In the genomic region with DNA sequence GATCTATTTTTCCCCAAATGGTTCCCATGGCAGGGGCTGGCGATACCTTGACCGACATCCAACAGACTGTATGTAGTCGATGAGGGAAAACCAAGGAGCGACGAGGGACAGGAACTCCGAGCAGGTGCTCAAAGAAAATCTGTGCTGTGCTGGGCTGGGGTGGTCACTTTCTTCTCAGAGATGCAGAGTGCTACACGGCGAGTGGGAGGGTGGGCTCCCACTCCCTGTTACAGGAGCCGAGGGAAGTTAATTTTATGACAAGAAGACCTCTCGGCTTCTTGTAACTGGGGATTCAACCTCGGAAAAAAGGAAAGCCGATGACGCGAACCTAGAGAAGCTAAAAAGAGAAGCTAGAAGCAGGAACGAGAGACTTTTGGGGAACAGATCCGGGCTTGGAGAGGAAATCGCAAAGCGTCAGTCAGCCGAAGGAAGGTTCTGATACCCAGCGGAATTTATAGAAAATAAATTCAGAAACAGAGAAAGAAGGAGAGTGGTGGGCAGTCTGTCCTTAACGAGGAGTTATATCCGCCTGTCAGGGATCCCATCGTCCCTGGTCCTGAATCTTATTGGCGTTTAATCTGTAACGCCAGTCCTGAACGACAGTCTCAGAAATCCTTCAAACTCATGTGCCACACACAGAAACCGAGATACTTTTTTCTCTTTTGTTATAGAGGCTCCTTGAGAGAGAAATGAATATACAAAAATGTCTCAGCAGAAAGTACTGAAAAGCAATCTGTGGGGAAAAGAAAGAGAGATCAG, we compare ENCODE assay signal across 11 cellular contexts.
DNase-seq lines count a peak whose midpoint lies in the region; ATAC-seq and TF ChIP-seq lines count a peak whose summit lies in the region.
"Had no signal": no experiment of that assay in that cellular context is flagged by ENCODE, and none has a peak within 500 bp of the region (broad histone marks: within the 10 kb centered on the region; RNA-seq: fewer than 3 reads in every experiment).

No MANE protein-coding gene starts in this region.

- no peak for ATAC-seq in HG03520 (IDR thresholded peaks at IDR 0.05; ENCODE audit: unreplicated experiment)
- no peak for ATAC-seq in GM18907 (IDR thresholded peaks at IDR 0.05; ENCODE audit: unreplicated experiment)

- peaks cover 72% of the 10 kb centered on the region for H3K27me3 Mint-ChIP-seq in nephron progenitor cell (ENCODE audit: low read depth, poor library complexity)

- H3K27me3 ChIP-seq in HUES6 (ENCODE audit: control insufficient read depth, insufficient read depth, low read length) = peaks cover 30% of the 10 kb centered on the region
- H3K27me3 ChIP-seq: SJSA1 had no signal

- peaks cover 8% of the 10 kb centered on the region for H3K4me1 Mint-ChIP-seq in nephron progenitor cell

- no peak overlapping the region for H3K27ac ChIP-seq in HUES6 (ENCODE audit: low read depth, low read length)
- H3K27ac ChIP-seq: SJSA1, suprapubic skin had no signal

- H3K4me3 ChIP-seq in HUES6 (ENCODE audit: low read depth, low read length) (peak overlapping the region; percentile 85), epithelial cell of esophagus (ENCODE audit: low read length) (peak overlapping the region; percentile 45)
- H3K4me3 ChIP-seq: SJSA1, suprapubic skin had no signal

- intact Hi-C loops in cardiac septum (cut with DNase I) = no loop called here

- peaks cover 7% of the 10 kb centered on the region; the same call in 1 of the 2 replicates for H3K4me1 ChIP-seq in HUES6 (ENCODE audit: control insufficient read depth, insufficient read depth, low read length)
- H3K4me1 ChIP-seq: SJSA1 had no signal

- H3K4me3 Mint-ChIP-seq in nephron progenitor cell = peak overlapping the region; percentile 92

- H3K9me3 Mint-ChIP-seq in nephron progenitor cell = peaks cover 15% of the 10 kb centered on the region

- H3K36me3 Mint-ChIP-seq in nephron progenitor cell (ENCODE audit: low read depth) = peaks cover 6% of the 10 kb centered on the region

- no peaks in the 10 kb centered on the region for H3K9me3 ChIP-seq in HUES6 (ENCODE audit: control insufficient read depth, insufficient read depth, low read depth, low read length)
- H3K9me3 ChIP-seq: SJSA1, suprapubic skin had no signal

- H3K27ac Mint-ChIP-seq in nephron progenitor cell = no peak overlapping the region

- H3K9ac ChIP-seq in HUES6 (ENCODE audit: low read length) = peak overlapping the region; percentile 26

- H3K36me3 ChIP-seq in HUES6 (ENCODE audit: control insufficient read depth, insufficient read depth, low read length) = no peaks in the 10 kb centered on the region
- H3K36me3 ChIP-seq: SJSA1, suprapubic skin had no signal

- TF ChIP-seq CTCF in epithelial cell of esophagus (IDR thresholded peaks at IDR 0.05; ENCODE audit: insufficient read depth, low read depth, low read length, missing control alignments) = no peak
- no peak for TF ChIP-seq CTCF in nephron progenitor cell (IDR thresholded peaks at IDR 0.05)

- DNase-seq in D341Med (ENCODE audit: low spot score) (peak; percentile 20), epithelial cell of esophagus (ENCODE audit: low read depth) (peak; percentile 18), nephron progenitor cell (no peak), NCI-H1048 (lab: John Stamatoyannopoulos, UW) (no peak), cardiac septum (ENCODE audit: low spot score) (no peak)
- DNase-seq: GDM1 had no signal

Comparison
In these comparisons a context has a peak if more than half of its experiments do, and no peak if none do; other contexts are left out.
1. DNase-seq: peak in D341Med (single experiment) and epithelial cell of esophagus (single experiment); none in nephron progenitor cell (single experiment), NCI-H1048 (single experiment) and cardiac septum (single experiment).